8 cellular contexts compared by ENCODE assay signal in the genomic region with DNA sequence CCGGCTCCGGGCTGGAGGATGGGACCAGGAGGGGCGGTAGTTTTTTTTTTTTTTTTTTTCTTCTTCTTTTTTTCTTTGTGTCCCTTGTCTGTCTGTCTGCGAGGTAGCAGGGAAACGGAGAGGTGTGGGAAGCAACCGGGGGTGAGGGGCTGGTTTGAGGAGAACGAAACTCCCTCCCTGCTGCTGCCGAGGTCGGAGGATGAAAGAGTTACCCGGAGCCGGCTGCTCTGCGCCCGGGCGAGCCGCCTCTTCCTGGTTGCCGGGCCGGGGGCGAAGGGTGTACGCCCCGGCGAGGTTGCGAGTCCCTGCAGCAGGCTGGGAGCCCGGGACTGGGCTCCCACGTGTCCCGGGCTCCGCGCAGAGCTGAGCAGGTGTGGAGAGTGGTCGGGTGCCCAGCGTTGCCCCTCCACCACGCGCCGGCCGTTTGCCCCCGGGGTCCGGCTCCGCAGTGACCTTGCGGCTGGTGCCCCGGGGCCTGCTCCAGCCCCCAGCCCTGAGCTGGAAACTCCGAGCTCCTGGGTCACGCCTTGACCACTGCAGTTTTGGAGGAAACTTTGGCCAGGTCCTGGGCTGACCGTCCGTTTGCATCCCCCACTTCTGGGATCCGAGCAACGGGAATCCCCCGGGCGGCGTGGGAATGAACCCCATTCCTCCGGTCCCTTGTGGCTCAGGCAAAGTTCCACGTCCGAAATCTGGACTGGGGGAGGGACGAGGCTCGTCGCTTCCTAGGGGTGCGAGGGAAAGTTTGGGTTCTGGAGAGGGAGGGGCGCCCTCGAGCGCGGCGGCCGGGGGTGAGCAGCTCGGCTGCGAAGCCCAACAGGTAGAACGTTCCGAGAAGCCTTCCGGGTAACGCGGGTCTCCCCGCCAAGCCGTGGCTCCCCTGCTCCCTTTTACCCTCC. TPM values are rescaled to one million over a fixed set of nuclear protein-coding genes. Genes with fewer than 3 reads are reported as not detected.
A peak's percentile ranks its signal among the peaks of the same experiment; 100 is the strongest.
DNase-seq lines count a peak whose midpoint lies in the region; ATAC-seq lines count a peak whose summit lies in the region.

No MANE protein-coding gene starts in this region.

- peak overlapping the region; percentile 89 for H3K9ac ChIP-seq in adipocyte (ENCODE audit: low read length)

- peak; percentile 46 for DNase-seq in NCI-H82 (lab: John Stamatoyannopoulos, UW)
- DNase-seq in NCI-H82 treated with DMSO at 0.1 percent for 48 hours (lab: John Stamatoyannopoulos, UW; ENCODE audit: unreplicated experiment) = no peak
- peak; percentile 10 for DNase-seq in SK-MEL-5 (ENCODE audit: low read depth, low spot score)
- DNase-seq in adipocyte (ENCODE audit: low read depth) = peak; percentile 57
- DNase-seq in right cardiac atrium = peak; percentile 23 to 67 (median 67)
- no peak for DNase-seq in skeletal muscle cell (ENCODE audit: low read depth)

- H3K27me3 ChIP-seq in adipocyte (replicated peaks; ENCODE audit: control insufficient read depth, insufficient read depth, low read length) (no peaks in the 10 kb centered on the region), right cardiac atrium (ENCODE audit: control insufficient read depth, insufficient read depth) (no peaks in the 10 kb centered on the region)

- H3K4me3 ChIP-seq in adipocyte (ENCODE audit: low read length) (peak overlapping the region; percentile 84), right cardiac atrium (ENCODE audit: low read length) (peak overlapping the region; percentile 70), skeletal muscle cell (ENCODE audit: low read depth, low read length) (peak overlapping the region; percentile 80)

- intact Hi-C loops in right cardiac atrium (cut with DNase I) = loop anchor here in 3 of 4 donors (2.0 to 10.0 kb wide), 4 partner anchors 76 to 417 kb away; no protein-coding TSS in a partner anchor

- under 1% methylated on average over 69 of the region's 69 CpGs for WGBS in right cardiac atrium

- H3K36me3 ChIP-seq in adipocyte (ENCODE audit: control insufficient read depth, insufficient read depth, low read length, severe bottlenecking) = no peaks in the 10 kb centered on the region

- H3K4me1 ChIP-seq in adipocyte (ENCODE audit: control insufficient read depth, insufficient read depth, low read length) = peaks cover 42% of the 10 kb centered on the region
- H3K4me1 ChIP-seq in right cardiac atrium (ENCODE audit: control insufficient read depth, insufficient read depth, low read length) = peaks cover 6% of the 10 kb centered on the region

- in situ Hi-C loops in SK-MEL-5 (cut with HindIII; ENCODE audit: low pct_unique_long_range_greater_than_20kb, low sequenced_read_pairs) = no loop called here

- peak overlapping the region; percentile 46 for H3K27ac ChIP-seq in right cardiac atrium (ENCODE audit: low read length)

- H3K9me3 ChIP-seq in adipocyte (ENCODE audit: control insufficient read depth, low read length) = no peaks in the 10 kb centered on the region
- no peaks in the 10 kb centered on the region for H3K9me3 ChIP-seq in right cardiac atrium (ENCODE audit: control insufficient read depth, low read length)

- ATAC-seq in right cardiac atrium = peak; percentile 32 to 49
- no peak for ATAC-seq in GM21381 (IDR thresholded peaks at IDR 0.05; ENCODE audit: unreplicated experiment)
- no peak for ATAC-seq in HG03442 (IDR thresholded peaks at IDR 0.05; ENCODE audit: unreplicated experiment)

RNA-seq across cellular contexts. Expression of gene CHST11, which starts 1.2 kb away (rescaled TPM):
- total RNA-seq in SK-MEL-5 (2014; rRNA removed; shearing (Covaris generic)) = 27.4 TPM in 2 replicates
- polyA plus RNA-seq in SK-MEL-5 (2015; cell fraction: cytosol; rRNA removed) = 34.0 and 36.3 TPM in 2 replicates
- polyA plus RNA-seq in SK-MEL-5 (2015; cell fraction: nucleus; rRNA removed) = 4.4 and 4.9 TPM in 2 replicates
- 10 to 100 TPM in 2 of 4 donors, 1 to 10 TPM in 2; 7.2 to 11.8 (median 10.5) TPM for total RNA-seq in right cardiac atrium
- 3.1 TPM for polyA plus RNA-seq in right cardiac atrium

Comparison
In these comparisons a context has a peak if more than half of its experiments do, and no peak if none do; other contexts are left out.
1. DNase-seq: peak in NCI-H82 (single experiment), SK-MEL-5 (single experiment), adipocyte (single experiment) and right cardiac atrium (3 of 3); none in NCI-H82 treated with DMSO at 0.1 percent for 48 hours (single experiment) and skeletal muscle cell (single experiment).
2. ATAC-seq: peak in right cardiac atrium (2 of 2); none in GM21381 (single experiment) and HG03442 (single experiment).
3. Peak in every context shown above with its lines, with median percentiles within 50 percentile points of each other: H3K4me3 ChIP-seq.